In genomic region chr17:70144260-70144846, GRCh38 we compare ENCODE assay signal across 1 cellular context.
TF ChIP-seq lines count a peak whose summit lies in the region.

No MANE protein-coding gene starts in this region.

TF ChIP-seq in HCT116, 20 proteins besides CTCF, POLR2A, EP300 and RAD21 (continued from another document):
- TF ChIP-seq ZBTB33 (IDR thresholded peaks at IDR 0.05; ENCODE audit: extremely low read depth, insufficient replicate concordance, low read length), result no peak
- no peak for TF ChIP-seq EZH2phosphoT487 (IDR thresholded peaks at IDR 0.05; ENCODE audit: borderline replicate concordance)
- TF ChIP-seq FOSL1 (IDR thresholded peaks at IDR 0.05; ENCODE audit: low read depth), result no peak
- no peak for TF ChIP-seq CEBPB (IDR thresholded peaks at IDR 0.05; ENCODE audit: low read depth)
- no peak for TF ChIP-seq REST (IDR thresholded peaks at IDR 0.05; ENCODE audit: low read depth)
